Comparison of ENCODE assay signal across 8 cellular contexts in genomic region chr22:42343136-42343484, GRCh38.
A peak's percentile ranks its signal among the peaks of the same experiment; 100 is the strongest.
DNase-seq lines count a peak whose midpoint lies in the region; ATAC-seq and TF ChIP-seq lines count a peak whose summit lies in the region.

No MANE protein-coding gene starts in this region.

- peaks cover 2% of the 10 kb centered on the region for H3K4me1 ChIP-seq in ovary (ENCODE audit: insufficient read depth)

- no peaks in the 10 kb centered on the region for H3K27me3 ChIP-seq in ovary

- peak overlapping the region; percentile 50 for H3K27ac ChIP-seq in caudate nucleus (ENCODE audit: low read depth, low read length)
- H3K27ac ChIP-seq in ovary = no peak overlapping the region

- no peak for TF ChIP-seq POLR2A in ovary (IDR thresholded peaks at IDR 0.05)

- peak overlapping the region; percentile 44 for H3K4me3 ChIP-seq in ovary

- intact Hi-C loops in ovary (cut with DNase I) = no loop called here

- peak; percentile 75 for DNase-seq in COLO668 (lab: John Stamatoyannopoulos, UW; ENCODE audit: unreplicated experiment)
- DNase-seq in NCI-H1092 treated with DMSO at 0.1 percent for 48 hours (lab: John Stamatoyannopoulos, UW) = peak; percentile 56
- DNase-seq in caudate nucleus (lab: John Stamatoyannopoulos, UW) = peak in 9 of 61 donors; percentile 8 to 46 (median 30)
- peak in 3 of 5 donors; percentile 47 to 56 (median 51) for DNase-seq in ovary
- no peak for DNase-seq in dermis blood vessel endothelial cell
- no peak for DNase-seq in KBM-7
- no peak for DNase-seq in DMS79 (lab: John Stamatoyannopoulos, UW)

- WGBS in ovary, 3 donors = 11 to 17% (median 12%) methylated on average over 23 to 27 of the region's 27 CpGs

- no peak for TF ChIP-seq CTCF in ovary (IDR thresholded peaks at IDR 0.05)

- no peaks in the 10 kb centered on the region for H3K9me3 ChIP-seq in ovary

- H3K36me3 ChIP-seq in ovary = no peaks in the 10 kb centered on the region

- in situ Hi-C loops in KBM-7 (cut with MboI; ENCODE audit: low pct_unique_long_range_greater_than_20kb, low sequenced_read_pairs) = no loop called here

- no peak for ATAC-seq in GM21528 (IDR thresholded peaks at IDR 0.05; ENCODE audit: low FRiP score, unreplicated experiment)

- no peak for TF ChIP-seq EP300 in ovary (IDR thresholded peaks at IDR 0.05)

Comparison
In these comparisons a context has a peak if more than half of its experiments do, and no peak if none do; other contexts are left out.
1. DNase-seq: peak in COLO668 (single experiment), NCI-H1092 treated with DMSO at 0.1 percent for 48 hours (single experiment) and ovary (3 of 5); none in dermis blood vessel endothelial cell (single experiment), KBM-7 (single experiment) and DMS79 (single experiment).